ENCODE assay signal across 1 cellular context in genomic region chr3:121165397-121165837, GRCh38.
TF ChIP-seq lines count a peak whose summit lies in the region.

No MANE protein-coding gene starts in this region.

TF ChIP-seq in K562, 482 proteins besides CTCF, POLR2A, EP300 and RAD21 (continued from another document):
- no peak for TF ChIP-seq GTF3C2 (IDR thresholded peaks at IDR 0.05; ENCODE audit: borderline replicate concordance, extremely low read depth, insufficient read length)
- no peak for TF ChIP-seq KAT2B (IDR thresholded peaks at IDR 0.05; ENCODE audit: low read depth, low read length)
- no peak for TF ChIP-seq YY1 (IDR thresholded peaks at IDR 0.05; ENCODE audit: borderline replicate concordance in 1 of 3, control insufficient read depth in 1 of 3, extremely low read depth in 1 of 3, insufficient read depth in 3 of 3, insufficient read length in 1 of 3, insufficient replicate concordance in 2 of 3, low read depth in 1 of 3, low read length in 2 of 3)
- TF ChIP-seq TBL1XR1 (IDR thresholded peaks at IDR 0.05; ENCODE audit: low read length in 2 of 2), result no peak
- no peak for TF ChIP-seq BCL6 (CRISPR knock-in tag; IDR thresholded peaks at IDR 0.05)
- no peak for TF ChIP-seq ZNF830 (CRISPR knock-in tag; IDR thresholded peaks at IDR 0.05)
- no peak for TF ChIP-seq SRSF3 (IDR thresholded peaks at IDR 0.05; ENCODE audit: insufficient read depth, low read length)
- TF ChIP-seq SIN3B (IDR thresholded peaks at IDR 0.05; ENCODE audit: low read depth), result no peak
- no peak for TF ChIP-seq ZNF449 (CRISPR knock-in tag; IDR thresholded peaks at IDR 0.05)
- no peak for TF ChIP-seq ZNF507 (tag; conservative IDR thresholded peaks at IDR 0.05)
- TF ChIP-seq TRIM24 (IDR thresholded peaks at IDR 0.05), result no peak
- TF ChIP-seq ZNF3 (CRISPR knock-in tag; IDR thresholded peaks at IDR 0.05), result no peak
- TF ChIP-seq VEZF1 (CRISPR knock-in tag; IDR thresholded peaks at IDR 0.05), result no peak
- TF ChIP-seq TAF9B (IDR thresholded peaks at IDR 0.05; ENCODE audit: partially characterized antibody), result no peak
- TF ChIP-seq ZNF184 (CRISPR knock-in tag; IDR thresholded peaks at IDR 0.05), result no peak
